In the genomic region with DNA sequence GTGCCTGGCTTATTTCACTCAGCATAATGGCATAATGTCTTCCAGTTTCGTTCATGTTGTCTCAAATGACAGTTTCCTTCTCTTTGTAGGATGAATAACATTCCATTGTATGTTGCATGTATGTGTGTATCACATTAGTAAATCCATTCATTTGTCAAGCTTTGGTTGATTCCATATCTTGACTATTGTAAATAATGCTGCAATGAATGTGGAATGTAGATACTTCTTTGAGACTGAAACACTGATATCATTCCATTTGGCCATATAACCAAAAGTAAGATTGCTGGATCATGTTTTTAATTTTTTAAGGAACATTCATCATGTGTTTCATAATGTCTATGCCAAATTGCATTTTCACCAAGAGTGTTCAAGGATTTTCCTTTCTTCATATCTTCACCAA, we compare ENCODE assay signal across 1 cellular context.
TF ChIP-seq lines count a peak whose summit lies in the region.

No MANE protein-coding gene starts in this region.

TF ChIP-seq in IMR-90, 13 proteins besides CTCF, POLR2A, EP300 and RAD21 (continued from another document):
- TF ChIP-seq CHD1 (IDR thresholded peaks at IDR 0.05; ENCODE audit: low read depth, low read length), result no peak
- TF ChIP-seq MAFK (IDR thresholded peaks at IDR 0.05; ENCODE audit: low read depth, low read length), result no peak
